8 cellular contexts compared by ENCODE assay signal in genomic region chr4:41715155-41715554, GRCh38. TPM values are rescaled to one million over a fixed set of nuclear protein-coding genes. Genes with fewer than 3 reads are reported as not detected.
"Had no signal": no experiment of that assay in that cellular context is flagged by ENCODE, and none has a peak within 500 bp of the region (broad histone marks: within the 10 kb centered on the region; RNA-seq: fewer than 3 reads in every experiment).

No MANE protein-coding gene starts in this region.

- H3K9me3 Mint-ChIP-seq: GM23338, H9 had no signal

- H3K4me2 ChIP-seq: GM23338 had no signal

- H3K27ac Mint-ChIP-seq: GM23338, H9 had no signal

- DNase-seq: H9, HCEC 1CT, IMR-90, KG1 had no signal

- ATAC-seq: GM23338, K562 had no signal

- H3K4me3 Mint-ChIP-seq: GM23338, H9 had no signal

- H3K4me3 ChIP-seq: GM23338, K562 had no signal

- H3K4me1 Mint-ChIP-seq: GM23338, H9 had no signal

RNA-seq across cellular contexts. Expression of gene PHOX2B, which starts 33.4 kb away (rescaled TPM):
- total RNA-seq: GM23338, H1, H9, HT-29, IMR-90, K562 had no signal
- polyA plus RNA-seq: GM23338, H1, IMR-90, K562 had no signal
